19 cellular contexts compared by ENCODE assay signal in the genomic region with DNA sequence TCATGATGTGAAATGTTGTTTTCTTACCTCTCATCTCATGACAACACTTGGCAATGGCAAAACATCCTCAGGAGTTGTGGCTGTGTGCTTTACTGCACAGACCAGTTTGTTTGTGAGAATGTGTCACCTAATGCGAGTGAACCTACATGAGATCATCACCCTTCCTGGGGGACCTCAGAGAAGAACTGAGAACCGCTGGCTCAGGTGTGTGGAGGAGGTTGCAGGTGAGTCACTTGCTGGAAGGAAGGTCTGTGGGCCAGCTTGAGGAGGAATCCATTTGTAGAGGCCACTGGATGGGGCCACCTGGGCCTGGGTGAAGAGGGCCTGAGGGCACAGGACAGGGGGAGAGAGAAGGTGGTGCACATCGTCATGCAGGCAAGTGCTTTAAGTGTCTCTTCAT. TPM values are rescaled to one million over a fixed set of nuclear protein-coding genes. Genes with fewer than 3 reads are reported as not detected.
DNase-seq lines count a peak whose midpoint lies in the region; ATAC-seq, FAIRE-seq and TF ChIP-seq lines count a peak whose summit lies in the region.
"Had no signal": no experiment of that assay in that cellular context is flagged by ENCODE, and none has a peak within 500 bp of the region (broad histone marks: within the 10 kb centered on the region; RNA-seq: fewer than 3 reads in every experiment).

No MANE protein-coding gene starts in this region.

- H3K27me3 Mint-ChIP-seq in Calu3 (ENCODE audit: unreplicated experiment): no peaks in the 10 kb centered on the region

- no peak overlapping the region for H3K4me3 ChIP-seq in bronchial epithelial cell (ENCODE audit: low read depth, low read length)
- H3K4me3 ChIP-seq in neuronal stem cell (ENCODE audit: low read length in 2 of 2): no peak overlapping the region

- H3K4me1 Mint-ChIP-seq in Calu3 (ENCODE audit: low read depth, unreplicated experiment): peaks cover 40% of the 10 kb centered on the region

- no peaks in the 10 kb centered on the region for H3K9me3 Mint-ChIP-seq in Calu3 (ENCODE audit: low read depth, unreplicated experiment)

- H3K9me3 ChIP-seq in neuronal stem cell (replicated peaks in 1 of 2; ENCODE audit: control insufficient read depth in 2 of 2, insufficient read depth in 1 of 2, low read depth in 1 of 2, low read length in 2 of 2): no peaks in the 10 kb centered on the region
- H3K9me3 ChIP-seq: Caco-2 had no signal

- H4K91ac ChIP-seq in neuronal stem cell (ENCODE audit: low read depth, low read length, poor library complexity): no peak overlapping the region

- no peak overlapping the region for H2BK12ac ChIP-seq in neuronal stem cell (ENCODE audit: low read length)

- ATAC-seq in GM19035 (IDR thresholded peaks at IDR 0.05; ENCODE audit: unreplicated experiment): no peak

- no CpG with 5 or more reads among the region's 3 CpGs for WGBS in neuronal stem cell (ENCODE audit: extremely low coverage in 2 of 2, insufficient read length in 2 of 2, insufficient replicate concordance in 1 of 2), 2 donors

- H2AFZ ChIP-seq in neuronal stem cell (ENCODE audit: low read length): no peak overlapping the region

- DNase-seq in activated CD4-positive, alpha-beta T cell treated with anti-CD3 and anti-CD28 coated beads for 48 hours: peak; percentile 28
- DNase-seq in activated CD4-positive, alpha-beta T cell treated with anti-CD3 and anti-CD28 coated beads, Interleukin-2, amount 50 U/mL, for 1 hour: no peak
- DNase-seq in Calu3: peak; percentile 42
- peak; percentile 90 for DNase-seq in bronchial epithelial cell (ENCODE audit: low read depth)
- no peak for DNase-seq in neuronal stem cell (ENCODE audit: low spot score)
- DNase-seq in AML-193 (lab: John Stamatoyannopoulos, UW): no peak
- DNase-seq in activated effector memory CD4-positive, alpha-beta T cell treated with anti-CD3 and anti-CD28 coated beads, Interleukin-2, amount 50 U/mL, for 16 hours: no peak
- DNase-seq: Caco-2; DMS79; KBM-7; NCI-H146; NCI-H2081 treated with DMSO at 0.1 percent for 48 hours; NCI-H69; NK-92 treated with Interleukin-12 subunit alpha and Interleukin-12 subunit beta, amount 100 ng/mL, for 24 hours; OCI-M1 had no signal

- TF ChIP-seq CTCF in Calu3 (IDR thresholded peaks at IDR 0.05; ENCODE audit: unreplicated experiment): no peak
- no peak for TF ChIP-seq CTCF in bronchial epithelial cell (IDR thresholded peaks at IDR 0.05; ENCODE audit: insufficient read depth, low read length, severe bottlenecking)

- no peak overlapping the region for H3K9ac ChIP-seq in neuronal stem cell (ENCODE audit: low read depth, low read length, poor library complexity)

- H3K18ac ChIP-seq in neuronal stem cell (ENCODE audit: low read length): peak overlapping the region; percentile 24

- peaks cover 2 to 8% of the 10 kb centered on the region in 2 donors for H3K4me1 ChIP-seq in neuronal stem cell (ENCODE audit: control insufficient read depth in 2 of 2, insufficient read depth in 1 of 2, low read depth in 1 of 2, low read length in 2 of 2)

- peak overlapping the region; percentile 71 for H3K27ac Mint-ChIP-seq in Calu3 (ENCODE audit: unreplicated experiment)

- no peak overlapping the region for H4K8ac ChIP-seq in neuronal stem cell (ENCODE audit: low read depth, low read length)

- H2AK5ac ChIP-seq in neuronal stem cell (ENCODE audit: low read depth, low read length): no peak overlapping the region

- H3K4me3 Mint-ChIP-seq in Calu3 (ENCODE audit: low read depth, unreplicated experiment): no peak overlapping the region

- intact Hi-C loops in Calu3 (cut with micrococcal nuclease; ENCODE audit: unreplicated experiment): no loop called here

- FAIRE-seq in bronchial epithelial cell (lab: Jason Lieb, UNC): peak; percentile 75
- FAIRE-seq: A204.1, GM12891 had no signal

- BruUV-seq in Calu3 (replicated peaks; lab: Mats Ljungman, UMichigan): no TSS peak

- H3K36me3 Mint-ChIP-seq in Calu3 (ENCODE audit: insufficient read depth, unreplicated experiment): peaks cover 18% of the 10 kb centered on the region

- H3K4ac ChIP-seq in neuronal stem cell (ENCODE audit: low read length): no peak overlapping the region

- CTCF ChIA-PET in Calu3 (lab: Charles Lee): interaction anchor here (0.5 to 4.2 kb wide), 3 partner anchors 42 to 80 kb away, joined by 3 to 65 read pairs (median 4); no protein-coding TSS in a partner anchor

- no peaks in the 10 kb centered on the region for H3K36me3 ChIP-seq in bronchial epithelial cell (ENCODE audit: control insufficient read depth, insufficient read depth, low read length)
- H3K36me3 ChIP-seq in neuronal stem cell (replicated peaks in 1 of 2; ENCODE audit: control insufficient read depth in 2 of 2, insufficient read depth in 2 of 2, low read length in 2 of 2): no peaks in the 10 kb centered on the region

- H3K14ac ChIP-seq in neuronal stem cell (ENCODE audit: low read length): no peak overlapping the region

- H2BK5ac ChIP-seq in neuronal stem cell (ENCODE audit: low read length): no peak overlapping the region

- H3K79me1 ChIP-seq in neuronal stem cell (ENCODE audit: low read depth, low read length): no peaks in the 10 kb centered on the region

- no peak overlapping the region for H3K23ac ChIP-seq in neuronal stem cell (ENCODE audit: low read depth, low read length, poor library complexity)

- H3K27ac ChIP-seq in neuronal stem cell (replicated peaks; ENCODE audit: low read length): no peak overlapping the region
- H3K27ac ChIP-seq: HL-60 had no signal

- no peak overlapping the region for H2BK15ac ChIP-seq in neuronal stem cell (ENCODE audit: low read length)

- H3K27me3 ChIP-seq in bronchial epithelial cell (ENCODE audit: control insufficient read depth, insufficient read depth, low read length) (no peaks in the 10 kb centered on the region), neuronal stem cell (ENCODE audit: control insufficient read depth in 3 of 3, insufficient read depth in 3 of 3, low read depth in 1 of 3, low read length in 3 of 3) (no peaks in the 10 kb centered on the region)

- H3K4me2 ChIP-seq in neuronal stem cell (ENCODE audit: insufficient read depth, low read length, poor library complexity, severe bottlenecking): no peak overlapping the region

- no peak overlapping the region for H2BK120ac ChIP-seq in neuronal stem cell (ENCODE audit: low read depth, low read length)

RNA-seq across cellular contexts. Expression of gene CEACAM1, which starts 3.0 kb away (rescaled TPM):
- total RNA-seq in Calu3 (2022) (132 and 159 TPM in 2 replicates), bronchial epithelial cell (1.6 and 1.7 TPM in 2 replicates)
- 0.01 TPM for polyA plus RNA-seq in neuronal stem cell (2013, experiment 1 of 2)
- 0.03 TPM for polyA plus RNA-seq in neuronal stem cell (2013, experiment 2 of 2)

Comparison
In these comparisons a context has a peak if more than half of its experiments do, and no peak if none do; other contexts are left out.
1. DNase-seq: peak in activated CD4-positive, alpha-beta T cell treated with anti-CD3 and anti-CD28 coated beads for 48 hours (single experiment), Calu3 (single experiment) and bronchial epithelial cell (single experiment); none in activated CD4-positive, alpha-beta T cell treated with anti-CD3 and anti-CD28 coated beads, Interleukin-2, amount 50 U/mL, for 1 hour (single experiment), neuronal stem cell (single experiment), AML-193 (0 of 2) and activated effector memory CD4-positive, alpha-beta T cell treated with anti-CD3 and anti-CD28 coated beads, Interleukin-2, amount 50 U/mL, for 16 hours (single experiment).
2. RNA of gene CEACAM1, which starts 3.0 kb away (total RNA-seq): 132 to 159 TPM in Calu3; 1.6 to 1.7 TPM in bronchial epithelial cell; every median in the first group is over 10 times any median in the second.